Comparison of ENCODE assay signal across 1 cellular context in the genomic region with DNA sequence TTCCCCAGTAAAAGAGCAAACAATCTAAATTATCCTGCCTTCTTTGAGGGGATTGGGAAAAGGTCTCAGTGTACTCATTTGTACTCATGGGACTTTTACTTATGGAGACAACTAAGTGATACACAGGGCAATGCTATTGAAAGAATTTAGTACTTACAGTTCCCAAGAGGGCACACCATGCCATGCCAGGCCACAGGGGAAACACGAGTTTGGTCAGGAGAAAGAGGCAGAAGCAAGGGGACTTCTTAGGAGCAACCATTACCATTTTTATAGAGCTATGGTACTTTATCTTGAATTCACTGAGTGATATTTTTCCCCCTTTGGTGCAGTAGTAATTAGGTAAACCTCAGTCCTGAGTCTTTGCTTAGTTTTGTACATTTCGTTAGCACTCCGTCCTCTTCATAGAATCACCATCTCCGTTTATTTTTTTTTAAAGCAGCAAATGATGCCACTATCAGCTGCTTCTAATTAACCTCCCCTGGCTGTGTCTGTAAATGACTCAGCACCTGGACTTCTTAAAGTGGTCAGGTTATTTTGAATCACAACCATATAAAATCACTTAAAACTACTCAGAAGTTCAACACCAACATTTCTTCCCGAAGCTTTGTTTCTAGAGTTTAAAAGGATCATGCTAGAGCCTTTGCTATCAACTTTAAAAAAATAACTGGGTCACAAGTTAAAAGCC.
TF ChIP-seq lines count a peak whose summit lies in the region.

No MANE protein-coding gene starts in this region.

TF ChIP-seq in GM12878, 131 proteins besides CTCF, POLR2A, EP300 and RAD21:
- TF ChIP-seq NR2F1 (conservative IDR thresholded peaks at IDR 0.05): no peak
- peak; percentile 44; the same call in 1 of the 2 replicates for TF ChIP-seq BCL11A (IDR thresholded peaks at IDR 0.05; ENCODE audit: low read depth, low read length)
- TF ChIP-seq, protein P1, sequence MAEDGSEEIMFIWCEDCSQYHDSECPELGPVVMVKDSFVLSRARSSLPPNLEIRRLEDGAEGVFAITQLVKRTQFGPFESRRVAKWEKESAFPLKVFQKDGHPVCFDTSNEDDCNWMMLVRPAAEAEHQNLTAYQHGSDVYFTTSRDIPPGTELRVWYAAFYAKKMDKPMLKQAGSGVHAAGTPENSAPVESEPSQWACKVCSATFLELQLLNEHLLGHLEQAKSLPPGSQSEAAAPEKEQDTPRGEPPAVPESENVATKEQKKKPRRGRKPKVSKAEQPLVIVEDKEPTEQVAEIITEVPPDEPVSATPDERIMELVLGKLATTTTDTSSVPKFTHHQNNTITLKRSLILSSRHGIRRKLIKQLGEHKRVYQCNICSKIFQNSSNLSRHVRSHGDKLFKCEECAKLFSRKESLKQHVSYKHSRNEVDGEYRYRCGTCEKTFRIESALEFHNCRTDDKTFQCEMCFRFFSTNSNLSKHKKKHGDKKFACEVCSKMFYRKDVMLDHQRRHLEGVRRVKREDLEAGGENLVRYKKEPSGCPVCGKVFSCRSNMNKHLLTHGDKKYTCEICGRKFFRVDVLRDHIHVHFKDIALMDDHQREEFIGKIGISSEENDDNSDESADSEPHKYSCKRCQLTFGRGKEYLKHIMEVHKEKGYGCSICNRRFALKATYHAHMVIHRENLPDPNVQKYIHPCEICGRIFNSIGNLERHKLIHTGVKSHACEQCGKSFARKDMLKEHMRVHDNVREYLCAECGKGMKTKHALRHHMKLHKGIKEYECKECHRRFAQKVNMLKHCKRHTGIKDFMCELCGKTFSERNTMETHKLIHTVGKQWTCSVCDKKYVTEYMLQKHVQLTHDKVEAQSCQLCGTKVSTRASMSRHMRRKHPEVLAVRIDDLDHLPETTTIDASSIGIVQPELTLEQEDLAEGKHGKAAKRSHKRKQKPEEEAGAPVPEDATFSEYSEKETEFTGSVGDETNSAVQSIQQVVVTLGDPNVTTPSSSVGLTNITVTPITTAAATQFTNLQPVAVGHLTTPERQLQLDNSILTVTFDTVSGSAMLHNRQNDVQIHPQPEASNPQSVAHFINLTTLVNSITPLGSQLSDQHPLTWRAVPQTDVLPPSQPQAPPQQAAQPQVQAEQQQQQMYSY (CRISPR knock-in tag; IDR thresholded peaks at IDR 0.05): no peak
- TF ChIP-seq CEBPB (IDR thresholded peaks at IDR 0.05; ENCODE audit: borderline replicate concordance in 1 of 2, low read depth in 2 of 2, low read length in 2 of 2): no peak
- TF ChIP-seq, protein P2, sequence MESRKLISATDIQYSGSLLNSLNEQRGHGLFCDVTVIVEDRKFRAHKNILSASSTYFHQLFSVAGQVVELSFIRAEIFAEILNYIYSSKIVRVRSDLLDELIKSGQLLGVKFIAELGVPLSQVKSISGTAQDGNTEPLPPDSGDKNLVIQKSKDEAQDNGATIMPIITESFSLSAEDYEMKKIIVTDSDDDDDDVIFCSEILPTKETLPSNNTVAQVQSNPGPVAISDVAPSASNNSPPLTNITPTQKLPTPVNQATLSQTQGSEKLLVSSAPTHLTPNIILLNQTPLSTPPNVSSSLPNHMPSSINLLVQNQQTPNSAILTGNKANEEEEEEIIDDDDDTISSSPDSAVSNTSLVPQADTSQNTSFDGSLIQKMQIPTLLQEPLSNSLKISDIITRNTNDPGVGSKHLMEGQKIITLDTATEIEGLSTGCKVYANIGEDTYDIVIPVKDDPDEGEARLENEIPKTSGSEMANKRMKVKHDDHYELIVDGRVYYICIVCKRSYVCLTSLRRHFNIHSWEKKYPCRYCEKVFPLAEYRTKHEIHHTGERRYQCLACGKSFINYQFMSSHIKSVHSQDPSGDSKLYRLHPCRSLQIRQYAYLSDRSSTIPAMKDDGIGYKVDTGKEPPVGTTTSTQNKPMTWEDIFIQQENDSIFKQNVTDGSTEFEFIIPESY (IDR thresholded peaks at IDR 0.05): no peak
- 0 out of 2 replicates have a peak, but pooled peaks have one; percentile 26 for TF ChIP-seq ZNF384 (IDR thresholded peaks at IDR 0.05; ENCODE audit: borderline replicate concordance, low read depth, low read length)
- no peak for TF ChIP-seq MEF2A (IDR thresholded peaks at IDR 0.05; ENCODE audit: insufficient read depth, low read depth, low read length)
- TF ChIP-seq POU2F2 (IDR thresholded peaks at IDR 0.05; ENCODE audit: borderline replicate concordance, low read depth, low read length): no peak
- TF ChIP-seq MTA2 (IDR thresholded peaks at IDR 0.05; ENCODE audit: low read depth): peak; percentile 45; the same call in 1 of the 2 replicates
- TF ChIP-seq, protein P3, sequence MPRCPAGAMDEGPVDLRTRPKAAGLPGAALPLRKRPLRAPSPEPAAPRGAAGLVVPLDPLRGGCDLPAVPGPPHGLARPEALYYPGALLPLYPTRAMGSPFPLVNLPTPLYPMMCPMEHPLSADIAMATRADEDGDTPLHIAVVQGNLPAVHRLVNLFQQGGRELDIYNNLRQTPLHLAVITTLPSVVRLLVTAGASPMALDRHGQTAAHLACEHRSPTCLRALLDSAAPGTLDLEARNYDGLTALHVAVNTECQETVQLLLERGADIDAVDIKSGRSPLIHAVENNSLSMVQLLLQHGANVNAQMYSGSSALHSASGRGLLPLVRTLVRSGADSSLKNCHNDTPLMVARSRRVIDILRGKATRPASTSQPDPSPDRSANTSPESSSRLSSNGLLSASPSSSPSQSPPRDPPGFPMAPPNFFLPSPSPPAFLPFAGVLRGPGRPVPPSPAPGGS (IDR thresholded peaks at IDR 0.05; ENCODE audit: borderline replicate concordance, insufficient read depth, low read depth, low read length, poor library complexity, severe bottlenecking): no peak
- TF ChIP-seq DPF2 (IDR thresholded peaks at IDR 0.05): 0 out of 2 replicates have a peak, but pooled peaks have one; percentile 23
- no peak for TF ChIP-seq HCFC1 (IDR thresholded peaks at IDR 0.05; ENCODE audit: low read length)
- TF ChIP-seq BMI1 (IDR thresholded peaks at IDR 0.05; ENCODE audit: borderline replicate concordance): no peak
